ENCODE assay signal across 15 cellular contexts in the genomic region with DNA sequence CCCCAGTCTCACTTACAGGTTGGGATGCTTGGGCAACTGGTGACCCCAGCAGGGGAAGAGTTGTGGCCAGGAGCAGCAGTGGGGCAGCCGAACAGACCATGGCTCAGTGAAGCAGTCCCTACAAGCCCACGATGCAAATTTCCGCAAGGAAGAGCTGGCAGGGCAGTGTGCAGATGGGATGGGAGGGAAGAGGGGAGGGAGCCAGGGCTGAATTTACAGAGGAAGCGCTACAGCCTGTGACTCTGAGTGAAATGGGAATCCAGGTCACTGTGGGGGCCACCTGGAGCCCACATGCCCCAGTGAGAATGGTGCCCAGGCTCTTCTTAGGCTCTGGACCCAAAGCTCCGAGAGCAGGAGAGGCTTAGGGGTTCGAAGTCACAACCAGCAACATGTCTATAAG. TPM values are rescaled to one million over a fixed set of nuclear protein-coding genes. Genes with fewer than 3 reads are reported as not detected.
A peak's percentile ranks its signal among the peaks of the same experiment; 100 is the strongest.
DNase-seq lines count a peak whose midpoint lies in the region; ATAC-seq and TF ChIP-seq lines count a peak whose summit lies in the region.
"Had no signal": no experiment of that assay in that cellular context is flagged by ENCODE, and none has a peak within 500 bp of the region (broad histone marks: within the 10 kb centered on the region; RNA-seq: fewer than 3 reads in every experiment).

No MANE protein-coding gene starts in this region.

- no peak for TF ChIP-seq CTCF in gastroesophageal sphincter (IDR thresholded peaks at IDR 0.05)

- peak overlapping the region; percentile 77 for H2BK5ac ChIP-seq in neuronal stem cell (ENCODE audit: low read length)

- H3K4me1 ChIP-seq in neuronal stem cell (ENCODE audit: control insufficient read depth in 2 of 2, insufficient read depth in 1 of 2, low read depth in 1 of 2, low read length in 2 of 2) (peaks cover 5 to 6% of the 10 kb centered on the region in 2 donors), gastroesophageal sphincter (no peaks in the 10 kb centered on the region)

- no peaks in the 10 kb centered on the region for H3K9me3 ChIP-seq in neuronal stem cell (replicated peaks in 1 of 2; ENCODE audit: control insufficient read depth in 2 of 2, insufficient read depth in 1 of 2, low read depth in 1 of 2, low read length in 2 of 2)
- H3K9me3 ChIP-seq in gastroesophageal sphincter: no peaks in the 10 kb centered on the region
- H3K9me3 ChIP-seq: BLaER1 treated with 17β-estradiol and CSF1 and Interleukin-3, amounts not matched to agents 10 nM and 100 nM; SJCRH30 had no signal

- ATAC-seq in stimulated activated naive CD8-positive, alpha-beta T cell treated with anti-CD3 and anti-CD28 coated beads, Interleukin-15, Interleukin-2, amounts not matched to agents 100 U/mL and 50 U/mL, for 24 hours: no peak
- no peak for ATAC-seq in gastroesophageal sphincter
- ATAC-seq: K562 had no signal

- H4K8ac ChIP-seq in neuronal stem cell (ENCODE audit: low read depth, low read length): no peak overlapping the region

- H3K27ac ChIP-seq in neuronal stem cell (replicated peaks; ENCODE audit: low read length): no peak overlapping the region
- no peak overlapping the region for H3K27ac ChIP-seq in gastroesophageal sphincter
- H3K27ac ChIP-seq: SJCRH30 had no signal

- TF ChIP-seq POLR2A in gastroesophageal sphincter (IDR thresholded peaks at IDR 0.05): no peak

- H2BK12ac ChIP-seq in neuronal stem cell (ENCODE audit: low read length): peak overlapping the region; percentile 66

- peak overlapping the region; percentile 83 for H3K23ac ChIP-seq in neuronal stem cell (ENCODE audit: low read depth, low read length, poor library complexity)

- no peak overlapping the region for H3K14ac ChIP-seq in neuronal stem cell (ENCODE audit: low read length)

- WGBS in neuronal stem cell (ENCODE audit: extremely low coverage in 2 of 2, insufficient read length in 2 of 2, insufficient replicate concordance in 1 of 2), 2 donors: no CpG with 5 or more reads among the region's 6 CpGs
- WGBS in gastroesophageal sphincter (ENCODE audit: low coverage in 1 of 2), 2 donors: 72 to 81% methylated on average over 4 to 5 of the region's 6 CpGs

- H4K91ac ChIP-seq in neuronal stem cell (ENCODE audit: low read depth, low read length, poor library complexity): no peak overlapping the region

- peak overlapping the region; percentile 85 for H2AFZ ChIP-seq in neuronal stem cell (ENCODE audit: low read length)

- no peak overlapping the region for H3K4me2 ChIP-seq in neuronal stem cell (ENCODE audit: insufficient read depth, low read length, poor library complexity, severe bottlenecking)

- H2AK5ac ChIP-seq in neuronal stem cell (ENCODE audit: low read depth, low read length): peak overlapping the region; percentile 10

- DNase-seq in NCI-H524 (lab: John Stamatoyannopoulos, UW): peak; percentile 15 to 54
- DNase-seq in NCI-H524 treated with DMSO at 0.1 percent for 48 hours (lab: John Stamatoyannopoulos, UW): no peak
- DNase-seq in NCI-H1694 treated with DMSO at 0.1 percent for 48 hours (lab: John Stamatoyannopoulos, UW): peak; percentile 41
- peak; percentile 79 for DNase-seq in cerebellum (ENCODE audit: low spot score)
- DNase-seq in neuronal stem cell (ENCODE audit: low spot score): no peak
- DNase-seq in stimulated activated CD4-positive, alpha-beta T cell treated with anti-CD3 and anti-CD28 coated beads, Interleukin-4, amount 100 ng/mL, for 1 hour: no peak
- no peak for DNase-seq in stimulated activated naive CD8-positive, alpha-beta T cell treated with anti-CD3 and anti-CD28 coated beads, Interleukin-15, Interleukin-2, amounts not matched to agents 100 U/mL and 50 U/mL, for 24 hours
- DNase-seq: CD8-positive, alpha-beta memory T cell; DND-41; NCI-H1930; NCI-H510A treated with DMSO at 0.1 percent for 48 hours; SJCRH30 had no signal

- TF ChIP-seq EP300 in gastroesophageal sphincter (IDR thresholded peaks at IDR 0.05): no peak

- no peaks in the 10 kb centered on the region for H3K79me1 ChIP-seq in neuronal stem cell (ENCODE audit: low read depth, low read length)

- no peak overlapping the region for H2BK15ac ChIP-seq in neuronal stem cell (ENCODE audit: low read length)

- H3K18ac ChIP-seq in neuronal stem cell (ENCODE audit: low read length): peak overlapping the region; percentile 89

- no peak overlapping the region for H2BK120ac ChIP-seq in neuronal stem cell (ENCODE audit: low read depth, low read length)

- H3K36me3 ChIP-seq in neuronal stem cell (replicated peaks in 1 of 2; ENCODE audit: control insufficient read depth in 2 of 2, insufficient read depth in 2 of 2, low read length in 2 of 2) (no peaks in the 10 kb centered on the region), gastroesophageal sphincter (no peaks in the 10 kb centered on the region)
- H3K36me3 ChIP-seq: BLaER1 treated with 17β-estradiol and CSF1 and Interleukin-3, amounts not matched to agents 10 nM and 100 nM; SJCRH30 had no signal

- no peak overlapping the region for H3K9ac ChIP-seq in neuronal stem cell (ENCODE audit: low read depth, low read length, poor library complexity)
- H3K9ac ChIP-seq: BLaER1 treated with 17β-estradiol and CSF1 and Interleukin-3, amounts not matched to agents 10 nM and 100 nM had no signal

- no peak overlapping the region for H3K4me3 ChIP-seq in neuronal stem cell (ENCODE audit: low read length in 2 of 2)
- no peak overlapping the region for H3K4me3 ChIP-seq in gastroesophageal sphincter
- H3K4me3 ChIP-seq: BLaER1 treated with 17β-estradiol and CSF1 and Interleukin-3, amounts not matched to agents 10 nM and 100 nM; K562; SJCRH30 had no signal

- no peak overlapping the region for H3K4ac ChIP-seq in neuronal stem cell (ENCODE audit: low read length)

- no peaks in the 10 kb centered on the region for H3K27me3 ChIP-seq in neuronal stem cell (ENCODE audit: control insufficient read depth in 3 of 3, insufficient read depth in 3 of 3, low read depth in 1 of 3, low read length in 3 of 3)
- H3K27me3 ChIP-seq in gastroesophageal sphincter: peaks cover 12% of the 10 kb centered on the region
- H3K27me3 ChIP-seq: BLaER1 treated with 17β-estradiol and CSF1 and Interleukin-3, amounts not matched to agents 10 nM and 100 nM; SJCRH30 had no signal

RNA-seq across cellular contexts. Expression of gene SELENOI, which starts 27.0 kb away (rescaled TPM):
- total RNA-seq in cerebellum (48.8 TPM), gastroesophageal sphincter (10 to 100 TPM in 1 of 4 donors, 1 to 10 TPM in 3; 7.0 to 10.9 (median 8.7) TPM)
- polyA plus RNA-seq in neuronal stem cell (2013, experiment 1 of 2): 18.3 TPM
- polyA plus RNA-seq in neuronal stem cell (2013, experiment 2 of 2): 18.4 TPM

RNA-seq across cellular contexts. Expression of gene ADGRF3, which starts 27.6 kb away (rescaled TPM):
- 0.18 TPM for total RNA-seq in cerebellum
- 0.18 TPM for polyA plus RNA-seq in neuronal stem cell (2013, experiment 1 of 2)
- 0.14 TPM for polyA plus RNA-seq in neuronal stem cell (2013, experiment 2 of 2)
- not detected for total RNA-seq in gastroesophageal sphincter

Comparison
In these comparisons a context has a peak if more than half of its experiments do, and no peak if none do; other contexts are left out.
1. DNase-seq: peak in NCI-H524 (2 of 2), NCI-H1694 treated with DMSO at 0.1 percent for 48 hours (single experiment) and cerebellum (single experiment); none in NCI-H524 treated with DMSO at 0.1 percent for 48 hours (single experiment), neuronal stem cell (single experiment), stimulated activated CD4-positive, alpha-beta T cell treated with anti-CD3 and anti-CD28 coated beads, Interleukin-4, amount 100 ng/mL, for 1 hour (single experiment) and stimulated activated naive CD8-positive, alpha-beta T cell treated with anti-CD3 and anti-CD28 coated beads, Interleukin-15, Interleukin-2, amounts not matched to agents 100 U/mL and 50 U/mL, for 24 hours (single experiment).